Comparison of ENCODE assay signal across 16 cellular contexts in the genomic region with DNA sequence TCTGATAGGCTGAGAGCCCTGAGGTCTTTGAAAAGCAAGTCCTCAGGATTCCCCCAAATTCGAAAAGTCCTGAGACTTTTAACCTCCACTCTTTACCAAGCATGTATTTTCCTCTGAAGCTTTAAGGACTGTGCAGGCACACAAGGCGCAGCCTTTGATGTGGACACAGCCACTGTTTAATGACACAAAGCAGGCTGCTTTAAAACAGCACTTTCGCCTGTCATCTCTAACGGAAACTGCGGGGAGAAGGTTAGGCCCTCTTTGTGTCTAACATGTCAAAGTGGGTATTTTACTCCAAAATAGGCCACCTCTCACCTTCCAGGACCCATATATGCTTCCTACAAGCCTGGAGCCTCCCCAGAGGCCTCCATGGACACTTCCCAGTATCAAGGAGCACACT.
"Had no signal": no experiment of that assay in that cellular context is flagged by ENCODE, and none has a peak within 500 bp of the region (broad histone marks: within the 10 kb centered on the region; RNA-seq: fewer than 3 reads in every experiment).

No MANE protein-coding gene starts in this region.

- ATAC-seq: activated CD4-positive, CD25-positive, alpha-beta regulatory T cell treated with anti-CD3 and anti-CD28 coated beads, Interleukin-2, amount 50 U/mL, for 24 hours; body of pancreas; heart left ventricle; sciatic nerve had no signal

- H3K4me3 ChIP-seq: body of pancreas, heart left ventricle, thyroid gland had no signal

- H3K27ac Mint-ChIP-seq: activated T-helper 17 cell treated with anti-CD3 and anti-CD28 coated beads, Interleukin-2, amount 50 U/mL, for 72 hours; nephron had no signal

- H3K9me3 Mint-ChIP-seq: activated T-helper 17 cell treated with anti-CD3 and anti-CD28 coated beads, Interleukin-2, amount 50 U/mL, for 72 hours; nephron had no signal

- H3K79me2 ChIP-seq: parathyroid adenoma had no signal

- H3K4me2 ChIP-seq: SK-N-SH had no signal

- H3K4me3 Mint-ChIP-seq: activated T-helper 17 cell treated with anti-CD3 and anti-CD28 coated beads, Interleukin-2, amount 50 U/mL, for 72 hours; nephron had no signal

- FAIRE-seq: endometrium, islet of Langerhans, small intestine had no signal

- DNase-seq: anterior cingulate cortex; body of pancreas; heart left ventricle; nucleus accumbens; SK-N-SH; small intestine; stimulated activated CD4-positive, alpha-beta T cell treated with anti-CD3 and anti-CD28 coated beads, Interleukin-2, amount 100 ng/mL, for 24 hours; substantia nigra; thyroid gland had no signal

- H3K27me3 ChIP-seq: body of pancreas, heart left ventricle, thyroid gland had no signal

- H2AFZ ChIP-seq: parathyroid adenoma had no signal

- H3K4me1 ChIP-seq: body of pancreas had no signal

- H3K9ac ChIP-seq: parathyroid adenoma, SK-N-SH had no signal

- H3K9me3 ChIP-seq: body of pancreas, heart left ventricle, SK-N-SH, thyroid gland had no signal

- H3K36me3 ChIP-seq: thyroid gland had no signal

- H3K27ac ChIP-seq: body of pancreas, parathyroid adenoma, thyroid gland had no signal
